19 cellular contexts compared by ENCODE assay signal in the genomic region with DNA sequence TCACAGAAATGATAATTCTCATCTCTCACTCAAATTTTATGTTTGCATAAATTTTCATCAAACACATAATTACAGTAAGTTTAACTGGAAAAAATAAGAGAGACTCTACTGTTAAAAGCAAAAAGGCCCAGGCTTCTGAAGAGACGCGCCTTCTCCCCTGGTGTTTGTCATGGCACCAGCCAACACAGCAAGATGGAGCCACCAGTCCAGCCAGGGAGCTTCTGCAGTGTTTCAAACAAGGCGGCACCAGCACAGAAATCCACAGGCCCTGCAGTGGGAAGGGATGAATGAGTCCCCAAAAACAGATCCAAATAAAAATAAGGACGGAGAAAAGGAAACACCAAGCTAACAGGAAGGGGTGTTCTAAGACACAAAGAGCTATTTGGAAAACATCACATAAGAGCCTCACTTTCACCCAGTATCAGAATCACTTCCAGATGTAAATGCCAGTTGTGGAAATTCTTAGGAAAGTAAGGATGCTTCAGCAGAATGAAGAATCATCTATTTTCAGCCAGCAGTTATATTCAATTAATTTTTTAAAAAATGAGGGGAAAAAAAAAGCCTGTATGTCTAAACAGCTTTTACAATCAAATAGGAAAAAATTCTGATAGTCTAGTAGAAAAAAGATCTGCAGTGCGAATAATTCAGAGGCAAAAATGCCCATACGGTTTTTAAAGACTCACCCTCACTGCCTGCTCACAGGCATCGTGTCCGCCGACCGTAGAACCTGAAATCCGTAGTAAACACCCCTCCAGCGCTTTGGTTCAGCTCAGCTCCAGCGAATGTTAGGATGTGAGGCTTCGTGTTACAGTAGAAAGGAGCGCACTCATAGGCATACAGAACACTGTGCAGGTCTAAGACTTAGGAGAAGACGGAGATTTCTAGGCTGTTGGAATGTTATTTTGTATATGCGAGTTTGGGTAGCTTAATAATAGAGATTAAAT. TPM values are rescaled to one million over a fixed set of nuclear protein-coding genes. Genes with fewer than 3 reads are reported as not detected.
DNase-seq lines count a peak whose midpoint lies in the region; ATAC-seq and TF ChIP-seq lines count a peak whose summit lies in the region.
"Had no signal": no experiment of that assay in that cellular context is flagged by ENCODE, and none has a peak within 500 bp of the region (broad histone marks: within the 10 kb centered on the region; RNA-seq: fewer than 3 reads in every experiment).

No MANE protein-coding gene starts in this region.

- POLR2A ChIA-PET in HCT116 (lab: Charles Lee), result no interaction called here

- CTCF ChIA-PET in HCT116 (lab: Charles Lee), result no interaction called here

- H3K27me3 ChIP-seq in HCT116 (ENCODE audit: insufficient read depth, low read length) (no peaks in the 10 kb centered on the region), hepatocyte (no peaks in the 10 kb centered on the region)
- H3K27me3 ChIP-seq: right atrium auricular region, SJSA1 had no signal

- ATAC-seq in HCT116, result no peak; the same call in 1 of the 2 replicates
- no peak for ATAC-seq in effector memory CD8-positive, alpha-beta T cell (replicated peaks)

- no TSS peak for BruUV-seq in HCT116 (replicated peaks; lab: Mats Ljungman, UMichigan)

- TF ChIP-seq POLR2A in HCT116 (IDR thresholded peaks at IDR 0.05; ENCODE audit: borderline replicate concordance, extremely low read depth, insufficient read depth, insufficient read length), result no peak

- peak overlapping the region; percentile 73 for H3K4me2 ChIP-seq in HCT116 (ENCODE audit: low read length)
- no peak overlapping the region for H3K4me2 ChIP-seq in hepatocyte

- H4K20me1 ChIP-seq in HCT116 (ENCODE audit: insufficient read depth), result no peaks in the 10 kb centered on the region
- no peaks in the 10 kb centered on the region for H4K20me1 ChIP-seq in hepatocyte (ENCODE audit: insufficient read depth, poor library complexity, severe bottlenecking)

- H2AFZ ChIP-seq in HCT116 (ENCODE audit: low read depth, low read length, poor library complexity, severe bottlenecking), result no peak overlapping the region
- no peak overlapping the region for H2AFZ ChIP-seq in hepatocyte

- H3K4me3 Mint-ChIP-seq in brain, result no peak overlapping the region
- H3K4me3 Mint-ChIP-seq in effector memory CD8-positive, alpha-beta T cell, result no peak overlapping the region

- H3K27me3 Mint-ChIP-seq in brain, result no peaks in the 10 kb centered on the region
- H3K27me3 Mint-ChIP-seq in effector memory CD8-positive, alpha-beta T cell, result no peaks in the 10 kb centered on the region

- H3K9me3 Mint-ChIP-seq in brain, result peaks cover 0 to 1% (median 0%) of the 10 kb centered on the region in 5 experiments
- no peaks in the 10 kb centered on the region for H3K9me3 Mint-ChIP-seq in effector memory CD8-positive, alpha-beta T cell

- 94% methylated on average over 17 of the region's 17 CpGs for WGBS in hepatocyte (ENCODE audit: low lambda C conversion rate, missing lambda C conversion rate)

- H3K9ac ChIP-seq in HCT116 (ENCODE audit: low read length), result peak overlapping the region; percentile 57

- DNase-seq in AG10803 (ENCODE audit: low read depth) (peak; percentile 48), HCT116 (ENCODE audit: low read depth, low spot score) (no peak), hepatocyte (ENCODE audit: low spot score) (no peak), RKO (ENCODE audit: low spot score) (no peak), NCI-H226 (no peak)
- DNase-seq in effector memory CD8-positive, alpha-beta T cell, result no peak
- DNase-seq in stimulated activated CD4-positive, alpha-beta T cell treated with anti-CD3 and anti-CD28 coated beads, Interleukin-15, amount 100 ng/mL, for 24 hours, result no peak
- DNase-seq: activated CD4-positive, alpha-beta T cell treated with anti-CD3 and anti-CD28 coated beads for 4 hours; activated T-cell treated with anti-CD3 and anti-CD28 coated beads for 4 hours; AML-193; amniotic stem cell; cortex of kidney; HCEC 1CT; MM.1S; NCI-H1694; NCI-H446 had no signal

- TF ChIP-seq CTCF in AG10803 (conservative IDR thresholded peaks at IDR 0.05; ENCODE audit: low read length), result no peak
- no peak for TF ChIP-seq CTCF in HCT116 (IDR thresholded peaks at IDR 0.05 in 2 of 3, conservative IDR thresholded peaks at IDR 0.05 in 1 of 3; ENCODE audit: borderline replicate concordance in 1 of 3, insufficient read depth in 1 of 3, low read depth in 2 of 3, low read length in 2 of 3)
- no peak for TF ChIP-seq CTCF in brain (conservative IDR thresholded peaks at IDR 0.05)
- no peak for TF ChIP-seq CTCF in hepatocyte (IDR thresholded peaks at IDR 0.05; ENCODE audit: poor library complexity)

- intact Hi-C loops in HCT116 (cut with micrococcal nuclease), result no loop called here

- H3K36me3 Mint-ChIP-seq in brain, result peaks cover 58% of the 10 kb centered on the region
- peaks cover 56% of the 10 kb centered on the region for H3K36me3 Mint-ChIP-seq in effector memory CD8-positive, alpha-beta T cell (ENCODE audit: insufficient read depth)

- H3K4me1 Mint-ChIP-seq in brain, result peaks cover 10% of the 10 kb centered on the region
- peaks cover 0 to 7% of the 10 kb centered on the region in 2 donors for H3K4me1 Mint-ChIP-seq in effector memory CD8-positive, alpha-beta T cell (ENCODE audit: low read depth in 2 of 2)

- H3K4me1 ChIP-seq in HCT116 (ENCODE audit: control insufficient read depth in 1 of 2, insufficient read depth in 2 of 2, low read length in 2 of 2) (peaks cover 15 to 28% of the 10 kb centered on the region in 2 experiments), hepatocyte (ENCODE audit: insufficient read depth) (no peaks in the 10 kb centered on the region)
- H3K4me1 ChIP-seq: right atrium auricular region had no signal

- H3K9me2 ChIP-seq in HCT116 (ENCODE audit: insufficient read depth), result no peaks in the 10 kb centered on the region
- H3K9me2 ChIP-seq in hepatocyte (replicated peaks; ENCODE audit: insufficient read depth), result no peaks in the 10 kb centered on the region

- no peak overlapping the region for H3K4me3 ChIP-seq in AG10803 (ENCODE audit: low read length)
- H3K4me3 ChIP-seq in HCT116 (replicated peaks in 1 of 2; ENCODE audit: low read depth in 1 of 2, low read length in 2 of 2), result peak overlapping the region in 1 of 2 experiments; percentile 36; a peak in 2 of 4 replicates
- no peak overlapping the region for H3K4me3 ChIP-seq in hepatocyte
- H3K4me3 ChIP-seq: right atrium auricular region, SJSA1 had no signal

- peaks cover 29 to 46% of the 10 kb centered on the region in 2 experiments for H3K36me3 ChIP-seq in HCT116 (ENCODE audit: control insufficient read depth in 1 of 2, insufficient read depth in 2 of 2, low read length in 2 of 2)
- no peaks in the 10 kb centered on the region for H3K36me3 ChIP-seq in hepatocyte (replicated peaks; ENCODE audit: insufficient read depth, low read depth)

- H3K27ac ChIP-seq in HCT116 (ENCODE audit: low read depth, low read length), result peak overlapping the region; percentile 70; the same call in 1 of the 2 replicates
- peak overlapping the region; percentile 53 for H3K27ac ChIP-seq in hepatocyte
- H3K27ac ChIP-seq: right atrium auricular region had no signal

- H3K9me3 ChIP-seq in HCT116 (ENCODE audit: control insufficient read depth in 1 of 2, insufficient read depth in 1 of 2, low read depth in 1 of 2, low read length in 2 of 2) (no peaks in the 10 kb centered on the region), hepatocyte (ENCODE audit: low read depth) (no peaks in the 10 kb centered on the region)
- H3K9me3 ChIP-seq: right atrium auricular region, SJSA1 had no signal

- H3K79me2 ChIP-seq in HCT116 (ENCODE audit: insufficient read depth, low read length) (peaks cover 23% of the 10 kb centered on the region), hepatocyte (no peaks in the 10 kb centered on the region)

- RAD21 ChIA-PET in HCT116 (lab: Charles Lee; ENCODE audit: low non-redundant PET in 1 of 2, low total read pairs in 2 of 2, uncharacterized antibody in 2 of 2, unreplicated experiment in 2 of 2), result no interaction called here

- peak overlapping the region in 3 of 5 experiments; percentile 17 to 75 (median 54) for H3K27ac Mint-ChIP-seq in brain
- H3K27ac Mint-ChIP-seq in effector memory CD8-positive, alpha-beta T cell, result no peak overlapping the region

- no peak for TF ChIP-seq RAD21 in HCT116 (IDR thresholded peaks at IDR 0.05; ENCODE audit: low read depth)

TF ChIP-seq in HCT116, 20 proteins besides CTCF, POLR2A, EP300 and RAD21 (continues in another document):
- TF ChIP-seq SIN3A (IDR thresholded peaks at IDR 0.05; ENCODE audit: low read depth), result no peak
- no peak for TF ChIP-seq ZFX (IDR thresholded peaks at IDR 0.05)
- TF ChIP-seq SP1 (IDR thresholded peaks at IDR 0.05; ENCODE audit: low read depth), result no peak
- TF ChIP-seq FOSL1 (IDR thresholded peaks at IDR 0.05; ENCODE audit: low read depth), result no peak
- TF ChIP-seq EZH2 (IDR thresholded peaks at IDR 0.05), result no peak
- TF ChIP-seq, protein P1, sequence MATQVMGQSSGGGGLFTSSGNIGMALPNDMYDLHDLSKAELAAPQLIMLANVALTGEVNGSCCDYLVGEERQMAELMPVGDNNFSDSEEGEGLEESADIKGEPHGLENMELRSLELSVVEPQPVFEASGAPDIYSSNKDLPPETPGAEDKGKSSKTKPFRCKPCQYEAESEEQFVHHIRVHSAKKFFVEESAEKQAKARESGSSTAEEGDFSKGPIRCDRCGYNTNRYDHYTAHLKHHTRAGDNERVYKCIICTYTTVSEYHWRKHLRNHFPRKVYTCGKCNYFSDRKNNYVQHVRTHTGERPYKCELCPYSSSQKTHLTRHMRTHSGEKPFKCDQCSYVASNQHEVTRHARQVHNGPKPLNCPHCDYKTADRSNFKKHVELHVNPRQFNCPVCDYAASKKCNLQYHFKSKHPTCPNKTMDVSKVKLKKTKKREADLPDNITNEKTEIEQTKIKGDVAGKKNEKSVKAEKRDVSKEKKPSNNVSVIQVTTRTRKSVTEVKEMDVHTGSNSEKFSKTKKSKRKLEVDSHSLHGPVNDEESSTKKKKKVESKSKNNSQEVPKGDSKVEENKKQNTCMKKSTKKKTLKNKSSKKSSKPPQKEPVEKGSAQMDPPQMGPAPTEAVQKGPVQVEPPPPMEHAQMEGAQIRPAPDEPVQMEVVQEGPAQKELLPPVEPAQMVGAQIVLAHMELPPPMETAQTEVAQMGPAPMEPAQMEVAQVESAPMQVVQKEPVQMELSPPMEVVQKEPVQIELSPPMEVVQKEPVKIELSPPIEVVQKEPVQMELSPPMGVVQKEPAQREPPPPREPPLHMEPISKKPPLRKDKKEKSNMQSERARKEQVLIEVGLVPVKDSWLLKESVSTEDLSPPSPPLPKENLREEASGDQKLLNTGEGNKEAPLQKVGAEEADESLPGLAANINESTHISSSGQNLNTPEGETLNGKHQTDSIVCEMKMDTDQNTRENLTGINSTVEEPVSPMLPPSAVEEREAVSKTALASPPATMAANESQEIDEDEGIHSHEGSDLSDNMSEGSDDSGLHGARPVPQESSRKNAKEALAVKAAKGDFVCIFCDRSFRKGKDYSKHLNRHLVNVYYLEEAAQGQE (IDR thresholded peaks at IDR 0.05; ENCODE audit: low read depth), result no peak

RNA-seq across cellular contexts. Expression of a gene that starts 25.2 kb away (rescaled TPM):
- total RNA-seq in HCT116 (2021; ENCODE audit: unreplicated experiment) (50.4 TPM), hepatocyte (15.9 and 25.1 TPM in 2 replicates)
- polyA plus RNA-seq in HCT116 (2012), result 30.8 and 38.1 TPM in 2 replicates
- polyA plus RNA-seq in brain (ENCODE audit: insufficient read depth, low read depth, low replicate concordance) (24.9 TPM), hepatocyte (21.4 and 26.6 TPM in 2 replicates)

Comparison
In these comparisons a context has a peak if more than half of its experiments do, and no peak if none do; other contexts are left out.
1. H3K27ac Mint-ChIP-seq: peak in brain (3 of 5); none in effector memory CD8-positive, alpha-beta T cell (0 of 2).